Comparison of ENCODE assay signal across 15 cellular contexts in the genomic region with DNA sequence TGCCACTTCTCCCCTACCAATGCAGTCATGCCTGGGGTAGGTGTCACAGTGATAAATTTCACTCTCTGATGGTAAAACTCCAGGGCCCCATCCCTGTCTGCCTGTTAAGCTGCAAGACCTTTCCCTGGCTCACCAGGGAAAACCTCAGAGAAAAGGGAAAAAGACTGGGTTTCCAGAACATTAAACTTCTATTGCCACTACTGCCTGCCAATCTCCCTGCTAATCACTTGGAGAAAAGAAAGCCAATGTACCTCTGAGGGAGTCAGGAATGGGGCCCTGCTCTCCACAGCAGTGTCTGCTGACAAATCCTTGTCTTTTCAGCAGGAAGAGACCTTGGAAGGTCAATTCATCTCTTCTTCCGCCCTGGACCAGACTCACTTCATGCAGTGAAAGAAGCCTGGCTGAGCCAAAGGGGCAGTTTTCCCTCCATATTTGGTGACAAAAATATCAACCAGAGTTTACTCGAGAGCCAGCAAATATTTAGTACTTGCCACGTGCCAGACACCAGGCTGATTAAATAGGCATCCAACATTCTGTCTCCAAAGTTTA. TPM values are rescaled to one million over a fixed set of nuclear protein-coding genes. Genes with fewer than 3 reads are reported as not detected.
A peak's percentile ranks its signal among the peaks of the same experiment; 100 is the strongest.
DNase-seq lines count a peak whose midpoint lies in the region; ATAC-seq and TF ChIP-seq lines count a peak whose summit lies in the region.
"Had no signal": no experiment of that assay in that cellular context is flagged by ENCODE, and none has a peak within 500 bp of the region (broad histone marks: within the 10 kb centered on the region; RNA-seq: fewer than 3 reads in every experiment).

No MANE protein-coding gene starts in this region.

- dilution Hi-C loops in IMR-90 (cut with HindIII; ENCODE audit: low sequenced_read_pairs, unreplicated experiment), result no loop called here

- TF ChIP-seq POLR2A in IMR-90 (IDR thresholded peaks at IDR 0.05; ENCODE audit: low read depth, low read length) (no peak), stomach (IDR thresholded peaks at IDR 0.05) (no peak)

- H3K14ac ChIP-seq in IMR-90 (replicated peaks; ENCODE audit: low read depth, low read length), result no peak overlapping the region

- no peak overlapping the region for H2BK5ac ChIP-seq in IMR-90 (ENCODE audit: low read depth, low read length, poor library complexity, severe bottlenecking)

- DNase-seq in IMR-90 (no peak), stomach (no peak), osteocyte (ENCODE audit: extremely low spot score, unreplicated experiment) (no peak)
- DNase-seq in activated T-cell treated with anti-CD3 and anti-CD28 coated beads, Interleukin-2, amount 50 U/mL, for 1 hour, result no peak
- no peak for DNase-seq in stimulated activated CD4-positive, alpha-beta T cell treated with anti-CD3 and anti-CD28 coated beads, Interleukin-1b, Interleukin-23, amount 100 ng/mL, for 48 hours
- DNase-seq: Caco-2; CD8-positive, alpha-beta memory T cell; DMS79; GF-D8; H9 had no signal

- CTCF ChIA-PET in IMR-90 (lab: Yijun Ruan, JAX), result no interaction called here

- no peaks in the 10 kb centered on the region for H4K20me1 ChIP-seq in IMR-90 (ENCODE audit: insufficient read depth, low read length)
- H4K20me1 ChIP-seq in neural cell (ENCODE audit: insufficient read depth), result no peaks in the 10 kb centered on the region
- H4K20me1 ChIP-seq: BLaER1 treated with 17β-estradiol and CSF1 and Interleukin-3, amounts not matched to agents 10 nM and 100 nM had no signal

- H3K4me2 ChIP-seq in IMR-90 (ENCODE audit: low read depth, low read length) (no peak overlapping the region), neural cell (ENCODE audit: low read length) (no peak overlapping the region)
- H3K4me2 ChIP-seq: BLaER1 treated with 17β-estradiol and CSF1 and Interleukin-3, amounts not matched to agents 10 nM and 100 nM had no signal

- H3K56ac ChIP-seq in IMR-90 (ENCODE audit: extremely low read depth, insufficient read depth, low read length), result no peak overlapping the region

- no peak overlapping the region for H3K4ac ChIP-seq in IMR-90 (ENCODE audit: low read depth, low read length)

- H3K27me3 Mint-ChIP-seq in osteocyte (ENCODE audit: unreplicated experiment), result peaks cover 50% of the 10 kb centered on the region

- no peaks in the 10 kb centered on the region for H3K79me1 ChIP-seq in IMR-90 (ENCODE audit: low read depth in 1 of 2, low read length in 2 of 2)

- H3K4me1 ChIP-seq in IMR-90 (ENCODE audit: control insufficient read depth, insufficient read depth, low read length) (no peaks in the 10 kb centered on the region), esophagus (ENCODE audit: control insufficient read depth in 2 of 2, insufficient read depth in 2 of 2, low read length in 1 of 2) (peaks cover 0 to 2% of the 10 kb centered on the region in 2 donors), stomach (peaks cover 0 to 11% (median 3%) of the 10 kb centered on the region in 4 donors)
- H3K4me1 ChIP-seq: Caco-2 had no signal

- no peak overlapping the region for H3K18ac ChIP-seq in IMR-90 (ENCODE audit: low read depth, low read length)

- H2BK20ac ChIP-seq in IMR-90 (ENCODE audit: low read depth, low read length), result no peak overlapping the region

- in situ Hi-C loops in IMR-90 (cut with MboI; ENCODE audit: low sequenced_read_pairs), result no loop called here

- peaks cover 16% of the 10 kb centered on the region for H3K9me3 Mint-ChIP-seq in osteocyte (ENCODE audit: unreplicated experiment)

- TF ChIP-seq RAD21 in IMR-90 (IDR thresholded peaks at IDR 0.05; ENCODE audit: low read length), result no peak
- no peak for TF ChIP-seq RAD21 in neural cell (conservative IDR thresholded peaks at IDR 0.05)

- no peak overlapping the region for H2BK120ac ChIP-seq in IMR-90 (ENCODE audit: low read depth, low read length)

- H4K91ac ChIP-seq in IMR-90 (ENCODE audit: insufficient read depth, low read depth, low read length), result no peak overlapping the region

- no TSS peak for BruUV-seq in IMR-90 (replicated peaks; lab: Mats Ljungman, UMichigan)

- no peaks in the 10 kb centered on the region for H3F3A ChIP-seq in neural cell (ENCODE audit: insufficient read depth, low read length, poor library complexity, severe bottlenecking)

- no peak overlapping the region for H3K23ac ChIP-seq in IMR-90 (ENCODE audit: low read depth, low read length)

- H3K9ac ChIP-seq in IMR-90 (ENCODE audit: low read depth, low read length) (no peak overlapping the region), neural cell (ENCODE audit: low read length) (no peak overlapping the region)
- H3K9ac ChIP-seq: BLaER1 treated with 17β-estradiol and CSF1 and Interleukin-3, amounts not matched to agents 10 nM and 100 nM had no signal

- H3K9me1 ChIP-seq in IMR-90 (ENCODE audit: insufficient read depth, low read length), result no peaks in the 10 kb centered on the region

- H2BK15ac ChIP-seq in IMR-90 (ENCODE audit: low read depth, low read length), result no peak overlapping the region

- H3K36me3 Mint-ChIP-seq in osteocyte (ENCODE audit: unreplicated experiment), result no peaks in the 10 kb centered on the region

- H3K36me3 ChIP-seq in IMR-90 (ENCODE audit: control insufficient read depth, insufficient read depth, low read length) (no peaks in the 10 kb centered on the region), esophagus (ENCODE audit: control insufficient read depth in 2 of 2, insufficient read depth in 2 of 2, low read length in 1 of 2) (no peaks in the 10 kb centered on the region), neural cell (ENCODE audit: insufficient read depth, low read length) (no peaks in the 10 kb centered on the region), stomach (no peaks in the 10 kb centered on the region)
- H3K36me3 ChIP-seq: BLaER1 treated with 17β-estradiol and CSF1 and Interleukin-3, amounts not matched to agents 10 nM and 100 nM had no signal

- H3K27ac ChIP-seq in IMR-90 (ENCODE audit: insufficient read depth, low read length) (no peak overlapping the region), esophagus (ENCODE audit: low read depth in 2 of 2, low read length in 1 of 2) (peak overlapping the region; percentile 45 to 61), neural cell (ENCODE audit: low read length) (no peak overlapping the region), stomach (peak overlapping the region in 3 of 5 donors; percentile 5 to 35 (median 7))
- H3K27ac ChIP-seq: BLaER1 treated with 17β-estradiol and CSF1 and Interleukin-3, amounts not matched to agents 10 nM and 100 nM had no signal

- H3K9me3 ChIP-seq in IMR-90 (ENCODE audit: control insufficient read depth, insufficient read depth, low read length) (no peaks in the 10 kb centered on the region), esophagus (ENCODE audit: control insufficient read depth in 2 of 2, insufficient read depth in 1 of 2, low read depth in 1 of 2, low read length in 1 of 2) (no peaks in the 10 kb centered on the region), neural cell (ENCODE audit: low read length) (no peaks in the 10 kb centered on the region), stomach (peaks cover 0 to 19% (median 13%) of the 10 kb centered on the region in 4 donors)
- H3K9me3 ChIP-seq: Caco-2 had no signal

- H4K5ac ChIP-seq in IMR-90 (ENCODE audit: low read depth, low read length), result no peak overlapping the region

- H2AFZ ChIP-seq in IMR-90 (replicated peaks; ENCODE audit: low read length, poor library complexity) (no peak overlapping the region), neural cell (ENCODE audit: low read depth, low read length) (no peak overlapping the region)

- WGBS in IMR-90 (ENCODE audit: extremely low coverage in 2 of 2, insufficient read length in 1 of 2), 2 experiments, result no CpG with 5 or more reads among the region's 3 CpGs
- 57 to 61% methylated on average over 3 of the region's 3 CpGs for WGBS in esophagus, 2 donors
- 26 to 58% (median 51%) methylated on average over 3 of the region's 3 CpGs for WGBS in stomach, 5 donors

- no peak overlapping the region for H2AK5ac ChIP-seq in IMR-90 (ENCODE audit: low read depth, low read length)

- H3K27me3 ChIP-seq in IMR-90 (ENCODE audit: control insufficient read depth, insufficient read depth, low read length) (peaks cover 27% of the 10 kb centered on the region), esophagus (ENCODE audit: control insufficient read depth in 1 of 2, insufficient read depth in 2 of 2, low read length in 2 of 2) (no peaks in the 10 kb centered on the region), neural cell (ENCODE audit: insufficient read depth, low read depth, low read length) (no peaks in the 10 kb centered on the region), stomach (peaks cover 0 to 1% (median 0%) of the 10 kb centered on the region in 3 donors)
- H3K27me3 ChIP-seq: BLaER1 treated with 17β-estradiol and CSF1 and Interleukin-3, amounts not matched to agents 10 nM and 100 nM had no signal

- H3K4me3 ChIP-seq in IMR-90 (ENCODE audit: insufficient read depth, low read depth, low read length) (no peak overlapping the region), esophagus (ENCODE audit: low read depth in 1 of 2, low read length in 2 of 2) (no peak overlapping the region), neural cell (ENCODE audit: low read length) (no peak overlapping the region), stomach (no peak overlapping the region)
- H3K4me3 ChIP-seq: BLaER1 treated with 17β-estradiol and CSF1 and Interleukin-3, amounts not matched to agents 10 nM and 100 nM had no signal

- no peak for TF ChIP-seq EP300 in neural cell (conservative IDR thresholded peaks at IDR 0.05; ENCODE audit: poor library complexity, severe bottlenecking)
- no peak for TF ChIP-seq EP300 in stomach (IDR thresholded peaks at IDR 0.05)

- no peak overlapping the region for H3K4me3 Mint-ChIP-seq in osteocyte (ENCODE audit: unreplicated experiment)
- H3K4me3 Mint-ChIP-seq: B cell; CD8-positive, alpha-beta memory T cell; H9 had no signal

- H4K8ac ChIP-seq in IMR-90 (ENCODE audit: low read depth in 2 of 2, low read length in 2 of 2), result no peak overlapping the region

- POLR2A ChIA-PET in IMR-90 (lab: Charles Lee; ENCODE audit: unreplicated experiment), result no interaction called here

- H2AK9ac ChIP-seq in IMR-90 (replicated peaks; ENCODE audit: low read depth, low read length, poor library complexity), result peak overlapping the region; percentile 19

- H3K9me2 ChIP-seq in neural cell (ENCODE audit: insufficient read depth, low read length), result no peaks in the 10 kb centered on the region

- intact Hi-C loops in IMR-90 (cut with micrococcal nuclease) (no loop called here), stomach (cut with DNase I; ENCODE audit: low total_unique reads) (no loop called here)

- H3K79me2 ChIP-seq in neural cell (replicated peaks; ENCODE audit: insufficient read depth, low read length), result no peaks in the 10 kb centered on the region

- ATAC-seq in IMR-90 (ENCODE audit: low read depth) (no peak), GM19463 (IDR thresholded peaks at IDR 0.05; ENCODE audit: unreplicated experiment) (no peak)

- no peaks in the 10 kb centered on the region for H3K4me1 Mint-ChIP-seq in osteocyte (ENCODE audit: unreplicated experiment)

- no peak overlapping the region for H3K27ac Mint-ChIP-seq in osteocyte (ENCODE audit: unreplicated experiment)
- H3K27ac Mint-ChIP-seq: B cell; CD8-positive, alpha-beta memory T cell; H9 had no signal

- TF ChIP-seq CTCF in IMR-90 (conservative IDR thresholded peaks at IDR 0.05; ENCODE audit: low read depth, low read length) (no peak), neural cell (IDR thresholded peaks at IDR 0.05; ENCODE audit: poor library complexity, severe bottlenecking) (no peak), stomach (IDR thresholded peaks at IDR 0.05) (no peak), osteocyte (IDR thresholded peaks at IDR 0.05) (no peak)

RNA-seq across cellular contexts. Expression of a gene that starts 49.1 kb away (rescaled TPM):
- total RNA-seq in IMR-90 (2012; rRNA removed), result 22.0 and 31.7 TPM in 2 replicates
- polyA plus RNA-seq in IMR-90 (2012; rRNA removed), result 11.0 and 12.4 TPM in 2 replicates
- polyA plus RNA-seq in IMR-90 (2012; cell fraction: cytosol; rRNA removed), result 2.7 and 4.7 TPM in 2 replicates
- 4.7 and 13.2 TPM in 2 replicates for polyA plus RNA-seq in IMR-90 (2012; cell fraction: nucleus; rRNA removed; ENCODE audit: low replicate concordance)
- 10 to 100 TPM in 1 of 2 donors, 1 to 10 TPM in 1; 9.4 to 14.0 TPM for polyA plus RNA-seq in esophagus
- polyA plus RNA-seq in neural cell, result 11.8 and 12.5 TPM in 2 replicates
- 57.5 and 69.9 TPM in 2 replicates for polyA minus RNA-seq in neural cell
- total RNA-seq in stomach, result 10 to 100 TPM; 13.3 to 41.5 (median 19.7) TPM
- polyA plus RNA-seq in stomach, result 1 to 10 TPM; 3.6 to 6.9 (median 3.7) TPM
- total RNA-seq in osteocyte, result 50.6 and 54.2 TPM in 2 replicates

Comparison
In these comparisons a context has a peak if more than half of its experiments do, and no peak if none do; other contexts are left out.
1. H3K27ac ChIP-seq: peak in esophagus (2 of 2) and stomach (3 of 5); none in IMR-90 (single experiment) and neural cell (single experiment).